1 cellular context compared by ENCODE assay signal in genomic region chr17:29621751-29622194, GRCh38.
TF ChIP-seq lines count a peak whose summit lies in the region.

No MANE protein-coding gene starts in this region.

TF ChIP-seq in K562, 482 proteins besides CTCF, POLR2A, EP300 and RAD21:
- TF ChIP-seq MXD1 (CRISPR knock-in tag; IDR thresholded peaks at IDR 0.05; ENCODE audit: borderline replicate concordance, poor library complexity, severe bottlenecking) (no peak), NFIC (IDR thresholded peaks at IDR 0.05) (peak; percentile 90)
